ENCODE assay signal across 16 cellular contexts in genomic region chr4:76956961-76957738, GRCh38. TPM values are rescaled to one million over a fixed set of nuclear protein-coding genes. Genes with fewer than 3 reads are reported as not detected.
DNase-seq lines count a peak whose midpoint lies in the region; ATAC-seq and TF ChIP-seq lines count a peak whose summit lies in the region.
"Had no signal": no experiment of that assay in that cellular context is flagged by ENCODE, and none has a peak within 500 bp of the region (broad histone marks: within the 10 kb centered on the region; RNA-seq: fewer than 3 reads in every experiment).

No MANE protein-coding gene starts in this region.

- DNase-seq in DMS 273 (lab: John Stamatoyannopoulos, UW; ENCODE audit: unreplicated experiment) = peak; percentile 25
- DNase-seq in DMS 273 treated with DMSO at 0.1 percent for 48 hours (lab: John Stamatoyannopoulos, UW) = no peak
- DNase-seq in colonic mucosa = peak; percentile 38
- no peak for DNase-seq in kidney glomerular epithelial cell (lab: John Stamatoyannopoulos, UW)
- no peak for DNase-seq in head of caudate nucleus
- DNase-seq: activated CD4-positive, alpha-beta T cell treated with anti-CD3 and anti-CD28 coated beads, Interleukin-2, amount 10 ng/mL, durations not matched to agents 7 days and 5 days; CD4-positive, alpha-beta memory T cell; esophagus squamous epithelium; GF-D8 had no signal

- H3K27ac ChIP-seq in colonic mucosa = peak overlapping the region; percentile 81
- peak overlapping the region; percentile 0 to 5 for H3K27ac ChIP-seq in liver (ENCODE audit: low read depth in 1 of 2, low read length in 2 of 2)
- H3K27ac ChIP-seq in subcutaneous abdominal adipose tissue (ENCODE audit: low read depth, low read length) = peak overlapping the region; percentile 56
- H3K27ac ChIP-seq: 22Rv1, esophagus squamous epithelium, prostate gland, SJCRH30, thoracic aorta had no signal

- 54% methylated on average over 4 of the region's 4 CpGs for WGBS in liver

- H3K9ac ChIP-seq in colonic mucosa (ENCODE audit: low read depth in 2 of 2, low read length in 2 of 2) (peak overlapping the region in 1 of 2 donors; percentile 49), liver (ENCODE audit: low read depth in 1 of 2, low read length in 2 of 2) (no peak overlapping the region), subcutaneous abdominal adipose tissue (ENCODE audit: low read length in 5 of 5) (no peak overlapping the region)

- peak in 1 of 2 donors; percentile 36 for TF ChIP-seq RAD21 in liver (IDR thresholded peaks at IDR 0.05)

- no peaks in the 10 kb centered on the region for H3K4me1 ChIP-seq in colonic mucosa
- peaks cover 0 to 15% (median 5%) of the 10 kb centered on the region in 4 donors for H3K4me1 ChIP-seq in liver (ENCODE audit: control insufficient read depth in 4 of 4, insufficient read depth in 4 of 4, low read length in 3 of 4)
- H3K4me1 ChIP-seq in subcutaneous abdominal adipose tissue (ENCODE audit: control insufficient read depth in 5 of 5, insufficient read depth in 5 of 5, low read length in 5 of 5) = peaks cover 0 to 70% (median 60%) of the 10 kb centered on the region in 5 donors
- H3K4me1 ChIP-seq: prostate gland had no signal

- H3K4me3 ChIP-seq in colonic mucosa (no peak overlapping the region), liver (ENCODE audit: low read depth in 1 of 3, low read length in 3 of 3) (no peak overlapping the region), subcutaneous abdominal adipose tissue (ENCODE audit: low read depth in 1 of 5, low read length in 5 of 5) (peak overlapping the region in 1 of 5 donors; percentile 22)
- H3K4me3 ChIP-seq: esophagus squamous epithelium, prostate gland, SJCRH30, thoracic aorta had no signal

- TF ChIP-seq CTCF in colonic mucosa (IDR thresholded peaks at IDR 0.05) = no peak
- no peak for TF ChIP-seq CTCF in liver (IDR thresholded peaks at IDR 0.05; ENCODE audit: low read depth, low read length, missing input control)

- ATAC-seq in HG02981 (IDR thresholded peaks at IDR 0.05; ENCODE audit: unreplicated experiment) = no peak

- H3K9me3 ChIP-seq in colonic mucosa (no peaks in the 10 kb centered on the region), liver (ENCODE audit: control insufficient read depth in 4 of 4, low read length in 3 of 4) (no peaks in the 10 kb centered on the region), subcutaneous abdominal adipose tissue (ENCODE audit: control insufficient read depth in 5 of 5, low read length in 5 of 5) (no peaks in the 10 kb centered on the region)
- H3K9me3 ChIP-seq: esophagus squamous epithelium, prostate gland, SJCRH30, thoracic aorta had no signal

- intact Hi-C loops in colonic mucosa (cut with DNase I) (no loop called here), head of caudate nucleus (cut with DNase I) (loop anchor here (10.0 kb wide), 2 partner anchors 88 to 198 kb away; partner anchors contain the start of gene CCNG2)

- H3K36me3 ChIP-seq in colonic mucosa (no peaks in the 10 kb centered on the region), liver (ENCODE audit: control insufficient read depth in 4 of 4, insufficient read depth in 3 of 4, low read depth in 1 of 4, low read length in 3 of 4) (no peaks in the 10 kb centered on the region), subcutaneous abdominal adipose tissue (ENCODE audit: control insufficient read depth in 5 of 5, insufficient read depth in 5 of 5, low read length in 5 of 5) (peaks cover 0 to 3% (median 0%) of the 10 kb centered on the region in 5 donors)
- H3K36me3 ChIP-seq: esophagus squamous epithelium, prostate gland, thoracic aorta had no signal

- no peaks in the 10 kb centered on the region for H3K27me3 ChIP-seq in colonic mucosa
- H3K27me3 ChIP-seq in liver (ENCODE audit: control insufficient read depth in 4 of 4, insufficient read depth in 4 of 4, low read length in 3 of 4) = no peaks in the 10 kb centered on the region
- no peaks in the 10 kb centered on the region for H3K27me3 ChIP-seq in subcutaneous abdominal adipose tissue (ENCODE audit: control insufficient read depth in 5 of 5, insufficient read depth in 4 of 5, low read length in 5 of 5)
- H3K27me3 ChIP-seq: esophagus squamous epithelium, SJCRH30 had no signal

TF ChIP-seq in liver, 16 proteins besides CTCF, POLR2A, EP300 and RAD21:
- peak; percentile 69 for TF ChIP-seq YY1 (IDR thresholded peaks at IDR 0.05)
- no peak for TF ChIP-seq EGR1 (IDR thresholded peaks at IDR 0.05; ENCODE audit: low read depth in 2 of 2)
- TF ChIP-seq HNF4A (conservative IDR thresholded peaks at IDR 0.05) = peak; percentile 17 to 23
- TF ChIP-seq FOXA1 (IDR thresholded peaks at IDR 0.05) = no peak
- TF ChIP-seq FOXA2 (IDR thresholded peaks at IDR 0.05) = no peak
- no peak for TF ChIP-seq HNF4G (IDR thresholded peaks at IDR 0.05)
- peak in 1 of 2 donors; percentile 17 for TF ChIP-seq RXRA (IDR thresholded peaks at IDR 0.05)
- no peak for TF ChIP-seq JUND (IDR thresholded peaks at IDR 0.05)
- TF ChIP-seq TAF1 (conservative IDR thresholded peaks at IDR 0.05) = no peak
- TF ChIP-seq GABPA (IDR thresholded peaks at IDR 0.05 in 1 of 2, conservative IDR thresholded peaks at IDR 0.05 in 1 of 2) = no peak
- TF ChIP-seq REST (IDR thresholded peaks at IDR 0.05) = peak; percentile 56
- no peak for TF ChIP-seq ZBTB33 (IDR thresholded peaks at IDR 0.05)
- peak; percentile 22 for TF ChIP-seq MAX (IDR thresholded peaks at IDR 0.05)
- peak; percentile 48 for TF ChIP-seq NR2F2 (IDR thresholded peaks at IDR 0.05)
- TF ChIP-seq SP1 (IDR thresholded peaks at IDR 0.05) = peak; percentile 30
- no peak for TF ChIP-seq ATF3 (IDR thresholded peaks at IDR 0.05)

RNA-seq across cellular contexts. Expression of gene SEPTIN11, which starts 7.6 kb away (rescaled TPM):
- total RNA-seq in colonic mucosa (100 to 1,000 TPM; 114 to 134 TPM), liver (10 to 100 TPM; 28.5 to 37.4 TPM)
- 10 to 100 TPM; 17.2 to 21.6 TPM for polyA plus RNA-seq in liver

RNA-seq across cellular contexts. Expression of gene SOWAHB, which starts 59.2 kb away (rescaled TPM):
- total RNA-seq in colonic mucosa (10 to 100 TPM; 20.8 to 25.7 TPM), liver (10 to 100 TPM; 10.0 to 30.5 TPM)
- 10 to 100 TPM in 1 of 2 donors, 1 to 10 TPM in 1; 2.5 to 10.2 TPM for polyA plus RNA-seq in liver
- total RNA-seq: activated CD4-positive, alpha-beta T cell treated with anti-CD3 and anti-CD28 coated beads, Interleukin-2, amount 10 ng/mL, durations not matched to agents 7 days and 5 days; CD4-positive, alpha-beta memory T cell; SJCRH30 had no signal
- polyA plus RNA-seq: CD4-positive, alpha-beta memory T cell had no signal

Comparison
In these comparisons a context has a peak if more than half of its experiments do, and no peak if none do; other contexts are left out.
1. DNase-seq: peak in DMS 273 (single experiment) and colonic mucosa (single experiment); none in DMS 273 treated with DMSO at 0.1 percent for 48 hours (single experiment), kidney glomerular epithelial cell (single experiment) and head of caudate nucleus (0 of 42).
2. H3K27ac ChIP-seq: peak in every context shown above with its lines; median percentile 81 in colonic mucosa; 56 in subcutaneous abdominal adipose tissue; 2 in liver.